In genomic region chr12:6049587-6049986, GRCh38 we compare ENCODE assay signal across 31 cellular contexts.
DNase-seq lines count a peak whose midpoint lies in the region; ATAC-seq, FAIRE-seq and TF ChIP-seq lines count a peak whose summit lies in the region.
"Had no signal": no experiment of that assay in that cellular context is flagged by ENCODE, and none has a peak within 500 bp of the region (broad histone marks: within the 10 kb centered on the region; RNA-seq: fewer than 3 reads in every experiment).

No MANE protein-coding gene starts in this region.

- no peaks in the 10 kb centered on the region for H3K36me3 Mint-ChIP-seq in CD14-positive monocyte
- H3K36me3 Mint-ChIP-seq: activated naive CD8-positive, alpha-beta T cell treated with anti-CD3 and anti-CD28 coated beads for 36 hours; naive B cell had no signal

- DNase-seq in A549 (ENCODE audit: low read depth in 1 of 2, low spot score in 1 of 2) (no peak), ascending aorta (ENCODE audit: low spot score in 2 of 2) (no peak), fibroblast of peridontal ligament (ENCODE audit: extremely low read depth) (peak; percentile 90), sciatic nerve (ENCODE audit: low spot score) (no peak), stomach (no peak), CD14-positive monocyte (ENCODE audit: low spot score) (no peak)
- DNase-seq: activated CD4-positive, alpha-beta T cell treated with anti-CD3 and anti-CD28 coated beads, Interleukin-2, amount 50 U/mL, for 1 hour; activated CD4-positive, CD25-positive, alpha-beta regulatory T cell; activated effector memory CD4-positive, alpha-beta T cell treated with Interleukin-2 at 50 U/mL for 16 hours; activated naive CD8-positive, alpha-beta T cell treated with anti-CD3 and anti-CD28 coated beads for 36 hours; activated T-cell treated with anti-CD3 and anti-CD28 coated beads, Interleukin-2, amount 50 U/mL, for 1 hour; AML-193; caudate nucleus; CD4-positive, alpha-beta T cell; DMS79 treated with DMSO at 0.1 percent for 48 hours; Kasumi-1; MV-4-11; naive B cell; NCI-H1436 treated with DMSO at 0.1 percent for 48 hours; NCI-H2081 treated with DMSO at 0.1 percent for 48 hours; NCI-H2227 treated with DMSO at 0.1 percent for 48 hours; NCI-H526; NK-92 treated with Interleukin-12 subunit alpha and Interleukin-12 subunit beta, amount 100 ng/mL, for 24 hours; sigmoid colon; stimulated activated CD4-positive, alpha-beta T cell treated with anti-CD3 and anti-CD28 coated beads, Interleukin-4, amount 100 ng/mL, for 24 hours; T-helper 17 cell had no signal

- FAIRE-seq in A549 (lab: Jason Lieb, UNC) = no peak
- FAIRE-seq: astrocyte, TTC549 had no signal

- TF ChIP-seq CTCF in A549 (IDR thresholded peaks at IDR 0.05) (no peak), ascending aorta (IDR thresholded peaks at IDR 0.05) (no peak), stomach (IDR thresholded peaks at IDR 0.05) (no peak), CD14-positive monocyte (IDR thresholded peaks at IDR 0.05) (no peak)

- TF ChIP-seq RAD21 in A549 (conservative IDR thresholded peaks at IDR 0.05 in 1 of 2, IDR thresholded peaks at IDR 0.05 in 1 of 2) = no peak

- no peak overlapping the region for H3K27ac Mint-ChIP-seq in CD14-positive monocyte
- H3K27ac Mint-ChIP-seq: activated naive CD8-positive, alpha-beta T cell treated with anti-CD3 and anti-CD28 coated beads for 36 hours; CD4-positive, alpha-beta T cell; T-helper 17 cell had no signal

- H3K4me3 Mint-ChIP-seq in CD14-positive monocyte = no peak overlapping the region
- H3K4me3 Mint-ChIP-seq: activated naive CD8-positive, alpha-beta T cell treated with anti-CD3 and anti-CD28 coated beads for 36 hours; CD4-positive, alpha-beta T cell; naive B cell; T-helper 17 cell had no signal

- H3K36me3 ChIP-seq in ascending aorta = no peaks in the 10 kb centered on the region
- no peaks in the 10 kb centered on the region for H3K36me3 ChIP-seq in stomach
- H3K36me3 ChIP-seq: sigmoid colon had no signal

- H3K4me1 ChIP-seq in A549 = no peaks in the 10 kb centered on the region
- peaks cover 0 to 31% of the 10 kb centered on the region in 2 donors for H3K4me1 ChIP-seq in ascending aorta
- H3K4me1 ChIP-seq in stomach = no peaks in the 10 kb centered on the region

- H3K4me3 ChIP-seq in A549 = no peak overlapping the region
- H3K4me3 ChIP-seq in ascending aorta = no peak overlapping the region
- no peak overlapping the region for H3K4me3 ChIP-seq in stomach
- H3K4me3 ChIP-seq: sigmoid colon had no signal

- TF ChIP-seq POLR2A in A549 (IDR thresholded peaks at IDR 0.05; ENCODE audit: low read length) (no peak), stomach (IDR thresholded peaks at IDR 0.05) (no peak)

- H3K27ac ChIP-seq in A549 (no peak overlapping the region), ascending aorta (peak overlapping the region; percentile 61), stomach (no peak overlapping the region)
- H3K27ac ChIP-seq: sigmoid colon had no signal

- CTCF ChIA-PET in A549 (lab: Yijun Ruan, JAX) = interaction anchor here (1.8 to 3.9 kb wide), 3 partner anchors 11 to 235 kb away, joined by 5 to 15 read pairs (median 13); no protein-coding TSS in a partner anchor

- H3K27me3 ChIP-seq in ascending aorta (no peaks in the 10 kb centered on the region), stomach (peaks cover 0 to 4% (median 0%) of the 10 kb centered on the region in 3 donors)
- H3K27me3 ChIP-seq: sigmoid colon had no signal

- H3K4me2 ChIP-seq in A549 = no peak overlapping the region

- peaks cover 3% of the 10 kb centered on the region for H3K4me1 Mint-ChIP-seq in CD14-positive monocyte
- H3K4me1 Mint-ChIP-seq: activated naive CD8-positive, alpha-beta T cell treated with anti-CD3 and anti-CD28 coated beads for 36 hours; naive B cell had no signal

- H3K9me3 Mint-ChIP-seq in CD14-positive monocyte = no peaks in the 10 kb centered on the region
- H3K9me3 Mint-ChIP-seq: activated naive CD8-positive, alpha-beta T cell treated with anti-CD3 and anti-CD28 coated beads for 36 hours; CD4-positive, alpha-beta T cell had no signal

- TF ChIP-seq EP300 in A549 (IDR thresholded peaks at IDR 0.05) (no peak), stomach (IDR thresholded peaks at IDR 0.05) (no peak)

- POLR2A ChIA-PET in A549 (lab: Yijun Ruan, JAX) = no interaction called here

- intact Hi-C loops in ascending aorta (cut with DNase I) = no loop called here
- intact Hi-C loops in sciatic nerve (cut with DNase I) = no loop called here
- intact Hi-C loops in stomach (cut with DNase I; ENCODE audit: low total_unique reads) = no loop called here
- intact Hi-C loops in CD14-positive monocyte (cut with micrococcal nuclease) = no loop called here

- H3K27me3 Mint-ChIP-seq in CD14-positive monocyte (ENCODE audit: low read depth in 3 of 3) = peaks cover 0 to 10% (median 3%) of the 10 kb centered on the region in 3 donors

- H3K9me3 ChIP-seq in A549 (no peaks in the 10 kb centered on the region), ascending aorta (no peaks in the 10 kb centered on the region), stomach (no peaks in the 10 kb centered on the region)
- H3K9me3 ChIP-seq: sigmoid colon had no signal

- no peak; a peak in 1 of 6 replicates for ATAC-seq in A549
- peak; percentile 86 for ATAC-seq in sciatic nerve
- ATAC-seq in GM18870 (IDR thresholded peaks at IDR 0.05; ENCODE audit: unreplicated experiment) = no peak
- no peak for ATAC-seq in HG03280 (IDR thresholded peaks at IDR 0.05; ENCODE audit: unreplicated experiment)
- ATAC-seq: SK-N-SH treated with all-trans-retinoic acid at 6 μM for 48 hours, T-helper 17 cell had no signal

TF ChIP-seq in A549, 52 proteins besides CTCF, POLR2A, EP300 and RAD21:
- TF ChIP-seq NFE2L2 (conservative IDR thresholded peaks at IDR 0.05; ENCODE audit: low read length) (peak; percentile 28; the same call in 1 of the 2 replicates), EHMT2 (IDR thresholded peaks at IDR 0.05; ENCODE audit: low read depth) (no peak)

Comparison
In these comparisons a context has a peak if more than half of its experiments do, and no peak if none do; other contexts are left out.
1. H3K27ac ChIP-seq: peak in ascending aorta (2 of 2); none in A549 (0 of 2) and stomach (0 of 5).